In the genomic region with DNA sequence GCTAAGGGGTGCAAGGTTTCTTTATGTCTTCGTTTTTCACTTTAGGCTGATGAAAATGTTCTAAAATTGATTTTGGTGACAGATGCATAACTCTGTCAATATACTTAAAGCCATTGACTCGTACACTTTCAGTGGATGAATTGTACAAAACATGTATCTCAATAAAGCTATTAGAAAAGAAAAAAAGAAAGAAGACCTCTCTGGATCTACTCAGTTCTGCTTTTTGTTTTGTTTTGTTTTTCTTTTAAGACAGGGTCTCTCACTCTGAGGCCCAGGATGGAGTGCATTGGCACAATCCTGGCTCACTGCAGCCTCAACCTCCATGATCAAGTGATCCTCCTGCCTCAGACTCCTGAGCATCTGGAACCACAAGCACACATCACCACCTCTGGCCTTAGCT, we compare ENCODE assay signal across 24 cellular contexts. TPM values are rescaled to one million over a fixed set of nuclear protein-coding genes. Genes with fewer than 3 reads are reported as not detected.
DNase-seq lines count a peak whose midpoint lies in the region; ATAC-seq, FAIRE-seq and TF ChIP-seq lines count a peak whose summit lies in the region.
"Had no signal": no experiment of that assay in that cellular context is flagged by ENCODE, and none has a peak within 500 bp of the region (broad histone marks: within the 10 kb centered on the region; RNA-seq: fewer than 3 reads in every experiment).

No MANE protein-coding gene starts in this region.

- in situ Hi-C loops in GM12878 (cut with MboI): no loop called here
- in situ Hi-C loops in GM23248 (cut with MboI): no loop called here

- H3K9me3 Mint-ChIP-seq in CD14-positive monocyte: peaks cover 0 to 2% (median 0%) of the 10 kb centered on the region in 7 donors

- peak overlapping the region; percentile 1 to 59 for H3K4me3 Mint-ChIP-seq in CD14-positive monocyte
- H3K4me3 Mint-ChIP-seq: CD4-positive, CD25-positive, alpha-beta regulatory T cell; CD8-positive, alpha-beta memory T cell had no signal

- CTCF ChIA-PET in GM12878 (lab: Yijun Ruan, JAX): interaction anchor here (0.7 kb wide), 1 partner anchor 1015 kb away, joined by 3 read pairs; no protein-coding TSS in a partner anchor

- peaks cover 0 to 4% (median 0%) of the 10 kb centered on the region in 3 donors for H3K27me3 Mint-ChIP-seq in CD14-positive monocyte (ENCODE audit: low read depth in 3 of 3)
- H3K27me3 Mint-ChIP-seq: CD4-positive, CD25-positive, alpha-beta regulatory T cell had no signal

- H3K79me2 ChIP-seq in GM12878 (ENCODE audit: control insufficient read depth, insufficient read depth, low read length): no peaks in the 10 kb centered on the region
- no peaks in the 10 kb centered on the region for H3K79me2 ChIP-seq in GM23248 (ENCODE audit: insufficient read depth)

- no peak overlapping the region for H3K4me2 ChIP-seq in GM12878 (ENCODE audit: control insufficient read depth, insufficient read depth)
- H3K4me2 ChIP-seq in GM23248 (ENCODE audit: unreplicated experiment): no peak overlapping the region

- no peak for FAIRE-seq in GM12878 (lab: Jason Lieb, UNC)
- FAIRE-seq: GM12892, GM18507, H1 had no signal

- TF ChIP-seq RAD21 in GM12878 (IDR thresholded peaks at IDR 0.05; ENCODE audit: insufficient read depth, low read depth, low read length): no peak

- H3K4me3 ChIP-seq in GM12878 (no peak overlapping the region), neutrophil (ENCODE audit: low read depth in 1 of 2, low read length in 1 of 2) (peak overlapping the region; percentile 67 to 76), GM23248 (no peak overlapping the region)
- H3K4me3 ChIP-seq: BLaER1 treated with 17β-estradiol and CSF1 and Interleukin-3, amounts not matched to agents 10 nM and 100 nM; HAP-1 had no signal

- intact Hi-C loops in CD14-positive monocyte (cut with micrococcal nuclease) (no loop called here), GM12878 (cut with micrococcal nuclease; ENCODE audit: unreplicated experiment) (no loop called here)

- no peak for TF ChIP-seq EP300 in GM12878 (IDR thresholded peaks at IDR 0.05; ENCODE audit: borderline replicate concordance in 1 of 2, control insufficient read depth in 1 of 2, low read depth in 2 of 2, low read length in 2 of 2)

- no peak for DNase-seq in CD14-positive monocyte (ENCODE audit: low spot score)
- no peak for DNase-seq in GM12878 (ENCODE audit: low read depth, low spot score)
- no peak for DNase-seq in GM23248
- DNase-seq in activated CD4-positive, alpha-beta T cell treated with anti-CD3 and anti-CD28 coated beads, Interleukin-2, amount 50 U/mL, for 4 hours: no peak
- DNase-seq in activated CD4-positive, alpha-beta T cell treated with anti-CD3 and anti-CD28 coated beads for 48 hours: no peak
- DNase-seq: 8988T; CD4-positive, CD25-positive, alpha-beta regulatory T cell; CD8-positive, alpha-beta memory T cell; COR-L47; DMS 273 treated with DMSO at 0.1 percent for 48 hours; DMS53; DND-41; EL had no signal

- H3K4me1 Mint-ChIP-seq in CD14-positive monocyte: peaks cover 63% of the 10 kb centered on the region
- H3K4me1 Mint-ChIP-seq: CD4-positive, CD25-positive, alpha-beta regulatory T cell; CD8-positive, alpha-beta memory T cell had no signal

- no TSS peak for BruUV-seq in GM12878 (replicated peaks; lab: Mats Ljungman, UMichigan)

- 0% methylated on average over 2 of the region's 2 CpGs for WGBS in GM12878 (ENCODE audit: insufficient coverage, insufficient replicate concordance, low lambda C conversion rate, missing lambda C conversion rate)
- 5 to 7% methylated on average over 2 of the region's 2 CpGs for WGBS in GM23248 (ENCODE audit: low coverage in 1 of 2, low lambda C conversion rate in 2 of 2, missing lambda C conversion rate in 2 of 2), 2 experiments

- RAD21 ChIA-PET in GM12878 (lab: Charles Lee; ENCODE audit: unreplicated experiment): interaction anchor here (0.9 kb wide), 1 partner anchor 31 kb away, joined by 3 read pairs; no protein-coding TSS in a partner anchor

- H3K9me2 ChIP-seq in GM23248 (ENCODE audit: insufficient read depth): 0 out of 2 replicates have a peak, but pooled peaks cover 3% of the 10 kb centered on the region

- TF ChIP-seq POLR2A in GM12878 (IDR thresholded peaks at IDR 0.05; ENCODE audit: low read depth, low read length): no peak

- H3K27ac ChIP-seq in GM12878 (ENCODE audit: control insufficient read depth, insufficient read depth) (no peak overlapping the region), neutrophil (peak overlapping the region; percentile 87), GM23248 (no peak overlapping the region)
- H3K27ac ChIP-seq: BLaER1 treated with 17β-estradiol and CSF1 and Interleukin-3, amounts not matched to agents 10 nM and 100 nM had no signal

- no peaks in the 10 kb centered on the region for H4K20me1 ChIP-seq in GM12878 (ENCODE audit: control insufficient read depth, insufficient read depth)
- H4K20me1 ChIP-seq in GM23248 (ENCODE audit: insufficient read depth): no peaks in the 10 kb centered on the region

- H3K9ac ChIP-seq in GM12878 (ENCODE audit: control insufficient read depth, insufficient read depth, low read length) (no peak overlapping the region), GM23248 (no peak overlapping the region)
- H3K9ac ChIP-seq: BLaER1 treated with 17β-estradiol and CSF1 and Interleukin-3, amounts not matched to agents 10 nM and 100 nM had no signal

- H3K4me1 ChIP-seq in GM12878 (ENCODE audit: control insufficient read depth, insufficient read depth, low read length): peaks cover under 1% of the 10 kb centered on the region
- H3K4me1 ChIP-seq in neutrophil (ENCODE audit: control insufficient read depth in 1 of 2, insufficient read depth in 1 of 2, low read depth in 1 of 2, low read length in 1 of 2): peaks cover 57 to 84% of the 10 kb centered on the region in 2 experiments
- H3K4me1 ChIP-seq in GM23248 (ENCODE audit: insufficient read depth): no peaks in the 10 kb centered on the region
- H3K4me1 ChIP-seq: HAP-1 had no signal

- H3K9me3 ChIP-seq in GM12878 (replicated peaks; ENCODE audit: control insufficient read depth, insufficient read depth, low read length) (no peaks in the 10 kb centered on the region; the same call in 2 of the 3 replicates), neutrophil (no peaks in the 10 kb centered on the region), GM23248 (ENCODE audit: low read depth) (no peaks in the 10 kb centered on the region)
- H3K9me3 ChIP-seq: HAP-1 had no signal

- H2AFZ ChIP-seq in GM12878 (ENCODE audit: control insufficient read depth, low read depth, low read length): no peak overlapping the region
- no peak overlapping the region for H2AFZ ChIP-seq in GM23248

- no peaks in the 10 kb centered on the region for H3K36me3 ChIP-seq in GM12878 (ENCODE audit: control insufficient read depth in 2 of 2, insufficient read depth in 2 of 2, low read length in 1 of 2)
- peaks cover 67% of the 10 kb centered on the region for H3K36me3 ChIP-seq in neutrophil
- no peaks in the 10 kb centered on the region for H3K36me3 ChIP-seq in GM23248 (ENCODE audit: low read depth)
- H3K36me3 ChIP-seq: HAP-1 had no signal

- no peaks in the 10 kb centered on the region for H3K27me3 ChIP-seq in GM12878 (replicated peaks in 1 of 2; ENCODE audit: control insufficient read depth in 2 of 2, insufficient read depth in 2 of 2, low read length in 1 of 2)
- no peaks in the 10 kb centered on the region for H3K27me3 ChIP-seq in neutrophil
- peaks cover 23% of the 10 kb centered on the region for H3K27me3 ChIP-seq in GM23248 (replicated peaks; ENCODE audit: insufficient read depth)
- H3K27me3 ChIP-seq: BLaER1 treated with 17β-estradiol and CSF1 and Interleukin-3, amounts not matched to agents 10 nM and 100 nM had no signal

- H3K27ac Mint-ChIP-seq in CD14-positive monocyte: peak overlapping the region in 3 of 7 donors; percentile 16 to 38 (median 27)
- H3K27ac Mint-ChIP-seq: CD4-positive, CD25-positive, alpha-beta regulatory T cell had no signal

- SMC1A ChIA-PET in GM12878 (lab: Charles Lee; ENCODE audit: uncharacterized antibody, unreplicated experiment): no interaction called here

- peaks cover 58 to 75% of the 10 kb centered on the region in 2 donors for H3K36me3 Mint-ChIP-seq in CD14-positive monocyte
- H3K36me3 Mint-ChIP-seq: CD4-positive, CD25-positive, alpha-beta regulatory T cell had no signal

- ATAC-seq in GM12878: no peak
- no peak for ATAC-seq in GM21528 (IDR thresholded peaks at IDR 0.05; ENCODE audit: low FRiP score, unreplicated experiment)

- TF ChIP-seq CTCF in CD14-positive monocyte (IDR thresholded peaks at IDR 0.05) (no peak), GM12878 (IDR thresholded peaks at IDR 0.05 in 2 of 3, conservative IDR thresholded peaks at IDR 0.05 in 1 of 3; ENCODE audit: control insufficient read depth in 2 of 3, extremely low read depth in 1 of 3, insufficient read depth in 1 of 3, low read depth in 3 of 3, low read length in 3 of 3) (no peak), neutrophil (IDR thresholded peaks at IDR 0.05) (no peak)

- H3F3A ChIP-seq in GM23248 (ENCODE audit: insufficient read depth): no peaks in the 10 kb centered on the region

- POLR2A ChIA-PET in GM12878 (lab: Charles Lee): no interaction called here

RNA-seq across cellular contexts. Expression of gene SIGLEC5, which starts 3.5 kb away (rescaled TPM):
- polyA plus RNA-seq in CD14-positive monocyte: 10 to 100 TPM; 10.2 to 12.6 TPM
- not detected in 2 replicates for total RNA-seq in GM12878 (2013; cell fraction: nucleolus; rRNA removed)
- total RNA-seq in GM12878 (2014; rRNA removed): 1.9 and 2.5 TPM in 2 replicates
- 1.2 and 1.5 TPM in 2 replicates for total RNA-seq in GM12878 (2014; rRNA removed; fragmentation: Illumina TruSeq; extraction: Trizol)
- 1.1 TPM in 1 of 2 replicates, not detected in the other for total RNA-seq in GM12878 (2021)
- polyA plus RNA-seq in GM12878 (2011; ENCODE audit: low read depth): not detected
- polyA plus RNA-seq in GM12878 (2011; rRNA removed): 0.45 TPM in 1 of 2 replicates, not detected in the other
- 0.30 TPM in 1 of 2 replicates, not detected in the other for polyA plus RNA-seq in GM12878 (2011; cell fraction: cytosol; rRNA removed)
- polyA plus RNA-seq in GM12878 (2011; cell fraction: nucleus; rRNA removed): not detected in 2 replicates
- 0.14 and 0.42 TPM in 2 replicates for polyA plus RNA-seq in GM12878 (2012)
- 0.44 and 1.4 TPM in 2 replicates for polyA plus RNA-seq in GM12878 (2014; fragmentation: Illumina TruSeq; extraction: Trizol)
- under 1 TPM; 0.05 to 0.06 TPM for polyA plus RNA-seq in GM12878 (2014; fragmentation: Nextera tagmentation; extraction: Ambion mirVana)
- polyA plus RNA-seq in GM12878 (2014; rRNA removed): not detected in 2 replicates
- polyA plus RNA-seq in GM12878 (2016; fragmentation: Nextera tagmentation; extraction: Ambion mirVana): 1 to 10 TPM; 1.6 to 1.8 TPM
- 0.88 TPM in 1 of 2 replicates, not detected in the other for polyA minus RNA-seq in GM12878 (2011; rRNA and poly(A)+ RNA removed)
- 1.2 and 2.0 TPM in 2 replicates for polyA minus RNA-seq in GM12878 (2011; cell fraction: cytosol; rRNA and poly(A)+ RNA removed)
- polyA minus RNA-seq in GM12878 (2011; cell fraction: nucleus; rRNA and poly(A)+ RNA removed): 1.3 and 2.1 TPM in 2 replicates
- total RNA-seq in GM23248 (2014; rRNA removed; shearing (Covaris generic)): not detected in 2 replicates
- not detected in 2 replicates for polyA plus RNA-seq in GM23248 (2016; fragmentation: Nextera tagmentation; extraction: Ambion mirVana)
- total RNA-seq: A673; CD4-positive, CD25-positive, alpha-beta regulatory T cell; G401; H1; HT-29 had no signal
- polyA plus RNA-seq: AG04450; CD8-positive, alpha-beta memory T cell; H1 had no signal

RNA-seq across cellular contexts. Expression of gene SIGLEC14, which starts 19.9 kb away (rescaled TPM):
- polyA plus RNA-seq in CD14-positive monocyte (100 to 1,000 TPM in 1 of 2 donors, 10 to 100 TPM in 1; 63.5 to 129 TPM), GM12878 (2011; rRNA removed) (0.72 and 1.6 TPM in 2 replicates), GM12878 (2014; fragmentation: Illumina TruSeq; extraction: Trizol) (4.8 and 5.0 TPM in 2 replicates), GM12878 (2014; fragmentation: Nextera tagmentation; extraction: Ambion mirVana) (under 1 TPM; 0.57 to 0.82 TPM), GM12878 (2014; rRNA removed) (4.4 and 4.6 TPM in 2 replicates), GM12878 (2016; fragmentation: Nextera tagmentation; extraction: Ambion mirVana) (1 to 10 TPM; 7.1 to 8.4 TPM), GM23248 (2016; fragmentation: Nextera tagmentation; extraction: Ambion mirVana) (not detected in 2 replicates)
- 5.5 and 8.5 TPM in 2 replicates for total RNA-seq in GM12878 (2013; cell fraction: nucleolus; rRNA removed)
- total RNA-seq in GM12878 (2014; rRNA removed) (4.4 and 6.7 TPM in 2 replicates), GM12878 (2014; rRNA removed; fragmentation: Illumina TruSeq; extraction: Trizol) (2.9 and 3.2 TPM in 2 replicates), GM12878 (2021) (6.2 and 6.8 TPM in 2 replicates)
- 0.68 TPM for polyA plus RNA-seq in GM12878 (2011; ENCODE audit: low read depth)
- polyA plus RNA-seq in GM12878 (2011; cell fraction: cytosol; rRNA removed): 1.3 and 1.4 TPM in 2 replicates
- 0.76 and 1.3 TPM in 2 replicates for polyA plus RNA-seq in GM12878 (2011; cell fraction: nucleus; rRNA removed)
- 1.1 and 1.6 TPM in 2 replicates for polyA plus RNA-seq in GM12878 (2012)
- 0.66 and 1.5 TPM in 2 replicates for polyA minus RNA-seq in GM12878 (2011; rRNA and poly(A)+ RNA removed)
- not detected in 2 replicates for polyA minus RNA-seq in GM12878 (2011; cell fraction: cytosol; rRNA and poly(A)+ RNA removed)
- 0.48 and 1.8 TPM in 2 replicates for polyA minus RNA-seq in GM12878 (2011; cell fraction: nucleus; rRNA and poly(A)+ RNA removed)
- total RNA-seq in GM23248 (2014; rRNA removed; shearing (Covaris generic)): not detected in 2 replicates
- total RNA-seq: A673; CD4-positive, CD25-positive, alpha-beta regulatory T cell; G401; H1; HT-29 had no signal
- polyA plus RNA-seq: AG04450; CD8-positive, alpha-beta memory T cell; H1 had no signal

RNA-seq across cellular contexts. Expression of gene ZNF175, which starts 55.6 kb away (rescaled TPM):
- polyA plus RNA-seq in CD14-positive monocyte: under 1 TPM; 0.39 to 0.82 TPM
- 35.3 and 36.3 TPM in 2 replicates for total RNA-seq in GM12878 (2013; cell fraction: nucleolus; rRNA removed)
- total RNA-seq in GM12878 (2014; rRNA removed): 3.3 and 4.0 TPM in 2 replicates
- 7.0 and 7.1 TPM in 2 replicates for total RNA-seq in GM12878 (2014; rRNA removed; fragmentation: Illumina TruSeq; extraction: Trizol)
- 12.0 and 12.8 TPM in 2 replicates for total RNA-seq in GM12878 (2021)
- 4.7 TPM for polyA plus RNA-seq in GM12878 (2011; ENCODE audit: low read depth)
- 9.0 and 12.9 TPM in 2 replicates for polyA plus RNA-seq in GM12878 (2011; rRNA removed)
- polyA plus RNA-seq in GM12878 (2011; cell fraction: cytosol; rRNA removed): 3.5 and 3.8 TPM in 2 replicates
- 10.0 and 11.1 TPM in 2 replicates for polyA plus RNA-seq in GM12878 (2011; cell fraction: nucleus; rRNA removed)
- polyA plus RNA-seq in GM12878 (2012): 5.8 and 6.4 TPM in 2 replicates
- polyA plus RNA-seq in GM12878 (2014; fragmentation: Illumina TruSeq; extraction: Trizol): 9.9 and 10.4 TPM in 2 replicates
- 1 to 10 TPM; 1.5 to 1.8 TPM for polyA plus RNA-seq in GM12878 (2014; fragmentation: Nextera tagmentation; extraction: Ambion mirVana)
- 4.8 TPM in 2 replicates for polyA plus RNA-seq in GM12878 (2014; rRNA removed)
- 1 to 10 TPM; 1.9 to 2.1 TPM for polyA plus RNA-seq in GM12878 (2016; fragmentation: Nextera tagmentation; extraction: Ambion mirVana)
- 8.4 and 10.7 TPM in 2 replicates for polyA minus RNA-seq in GM12878 (2011; rRNA and poly(A)+ RNA removed)
- polyA minus RNA-seq in GM12878 (2011; cell fraction: cytosol; rRNA and poly(A)+ RNA removed): 4.8 and 6.2 TPM in 2 replicates
- 8.3 and 11.6 TPM in 2 replicates for polyA minus RNA-seq in GM12878 (2011; cell fraction: nucleus; rRNA and poly(A)+ RNA removed)
- total RNA-seq in GM23248 (2014; rRNA removed; shearing (Covaris generic)): 2.4 and 2.9 TPM in 2 replicates
- polyA plus RNA-seq in GM23248 (2016; fragmentation: Nextera tagmentation; extraction: Ambion mirVana): 2.6 and 2.9 TPM in 2 replicates

Comparison
In these comparisons a context has a peak if more than half of its experiments do, and no peak if none do; other contexts are left out.
1. H3K4me3 ChIP-seq: peak in neutrophil (2 of 2); none in GM12878 (single experiment) and GM23248 (single experiment).
2. RNA of gene SIGLEC5, which starts 3.5 kb away (polyA plus RNA-seq): 10.2 to 12.6 TPM in CD14-positive monocyte; 0.05 to 1.8 TPM in GM12878 and not detected in GM23248; every median in the first group is over 4 times any median in the second.
3. RNA of gene SIGLEC14, which starts 19.9 kb away (polyA plus RNA-seq): 63.5 to 129 TPM in CD14-positive monocyte; 0.57 to 8.4 TPM in GM12878 and not detected in GM23248; every median in the first group is over 4 times any median in the second.